ENCODE assay signal across 8 cellular contexts in genomic region chr9:125262217-125262991, GRCh38. TPM values are rescaled to one million over a fixed set of nuclear protein-coding genes. Genes with fewer than 3 reads are reported as not detected.
A peak's percentile ranks its signal among the peaks of the same experiment; 100 is the strongest.
DNase-seq lines count a peak whose midpoint lies in the region; ATAC-seq and TF ChIP-seq lines count a peak whose summit lies in the region.

No MANE protein-coding gene starts in this region.

- H3K27ac Mint-ChIP-seq in activated B cell treated with CpG ODN at 0.5 μM for 24 hours = peak overlapping the region; percentile 99

- TF ChIP-seq CTCF in activated B cell treated with CpG ODN at 0.5 μM for 24 hours (IDR thresholded peaks at IDR 0.05) = no peak

- ATAC-seq in GM18519 (IDR thresholded peaks at IDR 0.05; ENCODE audit: low FRiP score, unreplicated experiment) (peak; percentile 1), HG03432 (IDR thresholded peaks at IDR 0.05; ENCODE audit: unreplicated experiment) (peak; percentile 31), activated B cell treated with CpG ODN at 0.5 μM for 24 hours (ENCODE audit: low read depth) (no peak), right cardiac atrium (no peak), GM21529 (IDR thresholded peaks at IDR 0.05; ENCODE audit: unreplicated experiment) (no peak)

- H3K4me3 ChIP-seq in right cardiac atrium (ENCODE audit: low read length) (peak overlapping the region; percentile 71), skin epidermis (peak overlapping the region; percentile 77 to 100 (median 93))

- peaks cover 34% of the 10 kb centered on the region for H3K36me3 Mint-ChIP-seq in activated B cell treated with CpG ODN at 0.5 μM for 24 hours (ENCODE audit: low read depth)

- H3K9me3 Mint-ChIP-seq in activated B cell treated with CpG ODN at 0.5 μM for 24 hours = no peaks in the 10 kb centered on the region

- H3K9me3 ChIP-seq in right cardiac atrium (ENCODE audit: control insufficient read depth, low read length) = no peaks in the 10 kb centered on the region

- H3K4me1 Mint-ChIP-seq in activated B cell treated with CpG ODN at 0.5 μM for 24 hours = peaks cover 48% of the 10 kb centered on the region

- DNase-seq in AG20443 (ENCODE audit: low spot score) = peak; percentile 10
- DNase-seq in activated B cell treated with CpG ODN at 0.5 μM for 24 hours = no peak
- no peak for DNase-seq in right cardiac atrium
- DNase-seq in NCI-H187 (lab: John Stamatoyannopoulos, UW) = no peak

- H3K27me3 ChIP-seq in right cardiac atrium (ENCODE audit: control insufficient read depth, insufficient read depth) = no peaks in the 10 kb centered on the region

- H3K27ac ChIP-seq in right cardiac atrium (ENCODE audit: low read length) (peak overlapping the region; percentile 31), skin epidermis (peak overlapping the region; percentile 7 to 94 (median 89))

- H3K4me1 ChIP-seq in right cardiac atrium (ENCODE audit: control insufficient read depth, insufficient read depth, low read length) = peaks cover 3% of the 10 kb centered on the region

- POLR2A ChIA-PET in activated B cell treated with CpG ODN at 0.5 μM for 24 hours (lab: Charles Lee) = interaction anchor here (0.9 to 7.2 kb wide), 6 partner anchors 10 to 72 kb away, joined by 3 to 201 read pairs (median 4); partner anchors contain the start of gene HSPA5

- H3K27me3 Mint-ChIP-seq in activated B cell treated with CpG ODN at 0.5 μM for 24 hours = no peaks in the 10 kb centered on the region

- peak overlapping the region; percentile 96 for H3K4me3 Mint-ChIP-seq in activated B cell treated with CpG ODN at 0.5 μM for 24 hours

- CTCF ChIA-PET in activated B cell treated with CpG ODN at 0.5 μM for 24 hours (lab: Charles Lee) = interaction anchor here (1.7 kb wide), 1 partner anchor 21 kb away, joined by 9 read pairs; the partner anchor contains the start of gene HSPA5

- intact Hi-C loops in activated B cell treated with CpG ODN at 0.5 μM for 24 hours (cut with micrococcal nuclease) = loop anchor here (5.0 kb wide), 2 partner anchors 400 to 485 kb away; partner anchors contain the start of genes ARPC5L, PBX3 and RPL35
- intact Hi-C loops in right cardiac atrium (cut with DNase I) = no loop called here

- WGBS in right cardiac atrium = 14% methylated on average over 17 of the region's 17 CpGs

RNA-seq across cellular contexts. Expression of gene GAPVD1, which starts 0.8 kb away (rescaled TPM):
- total RNA-seq in activated B cell treated with CpG ODN at 0.5 μM for 24 hours (46.6 and 53.9 TPM in 2 replicates), right cardiac atrium (10 to 100 TPM; 33.0 to 45.7 (median 33.2) TPM)
- 8.1 TPM for polyA plus RNA-seq in right cardiac atrium

RNA-seq across cellular contexts. Expression of gene HSPA5, which starts 21.3 kb away (rescaled TPM):
- total RNA-seq in activated B cell treated with CpG ODN at 0.5 μM for 24 hours (118 and 119 TPM in 2 replicates), right cardiac atrium (100 to 1,000 TPM; 176 to 384 (median 284) TPM)
- 263 TPM for polyA plus RNA-seq in right cardiac atrium

Comparison
In these comparisons a context has a peak if more than half of its experiments do, and no peak if none do; other contexts are left out.
1. ATAC-seq: peak in GM18519 (single experiment) and HG03432 (single experiment); none in activated B cell treated with CpG ODN at 0.5 μM for 24 hours (single experiment), right cardiac atrium (0 of 2) and GM21529 (single experiment).